In genomic region chr1:153494976-153495535, GRCh38 we compare ENCODE assay signal across 8 cellular contexts. TPM values are rescaled to one million over a fixed set of nuclear protein-coding genes. Genes with fewer than 3 reads are reported as not detected.
DNase-seq lines count a peak whose midpoint lies in the region; ATAC-seq and TF ChIP-seq lines count a peak whose summit lies in the region.

No MANE protein-coding gene starts in this region.

- H3K27me3 Mint-ChIP-seq in T-helper 2 cell treated with Interferon-gamma antibody and Interleukin-4, amounts not matched to agents 5 μg/mL and 100 μg/mL, for 36 hours (ENCODE audit: low read depth): peaks cover 29% of the 10 kb centered on the region

- H3K4me3 ChIP-seq in GM12864 (ENCODE audit: low read depth, low read length) (no peak overlapping the region), smooth muscle cell (no peak overlapping the region)

- no peaks in the 10 kb centered on the region for H3K9me3 Mint-ChIP-seq in T-helper 2 cell treated with Interferon-gamma antibody and Interleukin-4, amounts not matched to agents 5 μg/mL and 100 μg/mL, for 36 hours

- ATAC-seq in GM21737 (IDR thresholded peaks at IDR 0.05; ENCODE audit: unreplicated experiment) (no peak), GM19328 (IDR thresholded peaks at IDR 0.05; ENCODE audit: unreplicated experiment) (no peak)

- H3K27ac Mint-ChIP-seq in T-helper 2 cell treated with Interferon-gamma antibody and Interleukin-4, amounts not matched to agents 5 μg/mL and 100 μg/mL, for 36 hours: no peak overlapping the region

- no peaks in the 10 kb centered on the region for H3K4me1 Mint-ChIP-seq in T-helper 2 cell treated with Interferon-gamma antibody and Interleukin-4, amounts not matched to agents 5 μg/mL and 100 μg/mL, for 36 hours (ENCODE audit: low read depth)

- no peaks in the 10 kb centered on the region for H4K20me1 ChIP-seq in smooth muscle cell (ENCODE audit: low read depth)

- no peaks in the 10 kb centered on the region for H3K4me1 ChIP-seq in smooth muscle cell (ENCODE audit: low read depth)

- H3K27me3 ChIP-seq in smooth muscle cell (ENCODE audit: low read depth): no peaks in the 10 kb centered on the region

- H3K36me3 ChIP-seq in smooth muscle cell (ENCODE audit: low read depth): no peaks in the 10 kb centered on the region

- H3K4me3 Mint-ChIP-seq in T-helper 2 cell treated with Interferon-gamma antibody and Interleukin-4, amounts not matched to agents 5 μg/mL and 100 μg/mL, for 36 hours: no peak overlapping the region

- no peak overlapping the region for H2AFZ ChIP-seq in smooth muscle cell (ENCODE audit: low read depth)

- H3K36me3 Mint-ChIP-seq in T-helper 2 cell treated with Interferon-gamma antibody and Interleukin-4, amounts not matched to agents 5 μg/mL and 100 μg/mL, for 36 hours (ENCODE audit: low read depth): no peaks in the 10 kb centered on the region

- no peak overlapping the region for H3K9ac ChIP-seq in smooth muscle cell (ENCODE audit: low read depth)

- no peak overlapping the region for H3K4me2 ChIP-seq in smooth muscle cell

- DNase-seq in GM12864 (ENCODE audit: low read depth) (peak; percentile 12), NCI-H187 (lab: John Stamatoyannopoulos, UW) (peak; percentile 55 to 88), amygdala (lab: John Stamatoyannopoulos, UW) (peak in 34 of 56 donors; percentile 5 to 72 (median 30)), hepatic stellate cell (ENCODE audit: low spot score) (peak; percentile 44), smooth muscle cell (lab: John Stamatoyannopoulos, UW; ENCODE audit: unreplicated experiment) (peak; percentile 38)
- peak; percentile 47 for DNase-seq in T-helper 2 cell treated with Interferon-gamma antibody and Interleukin-4, amounts not matched to agents 5 μg/mL and 100 μg/mL, for 36 hours (ENCODE audit: low spot score)

- TF ChIP-seq CTCF in GM12864 (IDR thresholded peaks at IDR 0.05; ENCODE audit: low read depth, low read length, missing control alignments) (peak; percentile 92), smooth muscle cell (IDR thresholded peaks at IDR 0.05; ENCODE audit: borderline replicate concordance, insufficient read depth, poor library complexity, severe bottlenecking) (peak; percentile 83)

- H3F3A ChIP-seq in smooth muscle cell (ENCODE audit: low read depth): no peaks in the 10 kb centered on the region

- H3K27ac ChIP-seq in smooth muscle cell (ENCODE audit: low read depth): no peak overlapping the region

- 37% methylated on average over 6 of the region's 6 CpGs for WGBS in smooth muscle cell (ENCODE audit: low lambda C conversion rate)

- H3K79me2 ChIP-seq in smooth muscle cell (ENCODE audit: low read depth): no peaks in the 10 kb centered on the region

- no peaks in the 10 kb centered on the region for H3K9me3 ChIP-seq in smooth muscle cell (replicated peaks; ENCODE audit: low read depth)

RNA-seq across cellular contexts. Expression of gene S100A7, which starts 34.6 kb away (rescaled TPM):
- not detected in 2 replicates for total RNA-seq in smooth muscle cell
- polyA plus RNA-seq in smooth muscle cell: not detected in 2 replicates

RNA-seq across cellular contexts. Expression of gene S100A6, which starts 40.7 kb away (rescaled TPM):
- 410 and 499 TPM in 2 replicates for total RNA-seq in smooth muscle cell
- polyA plus RNA-seq in smooth muscle cell: 1,358 and 1,471 TPM in 2 replicates

RNA-seq across cellular contexts. Expression of gene S100A5, which starts 45.7 kb away (rescaled TPM):
- 1.6 and 5.7 TPM in 2 replicates for total RNA-seq in smooth muscle cell
- 4.8 and 6.2 TPM in 2 replicates for polyA plus RNA-seq in smooth muscle cell

RNA-seq across cellular contexts. Expression of gene S100A4, which starts 50.5 kb away (rescaled TPM):
- total RNA-seq in smooth muscle cell: 1,139 and 1,222 TPM in 2 replicates
- polyA plus RNA-seq in smooth muscle cell: 1,491 and 1,802 TPM in 2 replicates

RNA-seq across cellular contexts. Expression of gene S100A3, which starts 54.0 kb away (rescaled TPM):
- total RNA-seq in smooth muscle cell: 11.2 and 13.9 TPM in 2 replicates
- polyA plus RNA-seq in smooth muscle cell: 18.0 and 19.8 TPM in 2 replicates

Comparison
In these comparisons a context has a peak if more than half of its experiments do, and no peak if none do; other contexts are left out.
1. DNase-seq: peak in every context shown above with its lines; median percentile 72 in NCI-H187; 47 in T-helper 2 cell treated with Interferon-gamma antibody and Interleukin-4, amounts not matched to agents 5 μg/mL and 100 μg/mL, for 36 hours; 44 in hepatic stellate cell; 38 in smooth muscle cell; 30 in amygdala; 12 in GM12864.